In the genomic region with DNA sequence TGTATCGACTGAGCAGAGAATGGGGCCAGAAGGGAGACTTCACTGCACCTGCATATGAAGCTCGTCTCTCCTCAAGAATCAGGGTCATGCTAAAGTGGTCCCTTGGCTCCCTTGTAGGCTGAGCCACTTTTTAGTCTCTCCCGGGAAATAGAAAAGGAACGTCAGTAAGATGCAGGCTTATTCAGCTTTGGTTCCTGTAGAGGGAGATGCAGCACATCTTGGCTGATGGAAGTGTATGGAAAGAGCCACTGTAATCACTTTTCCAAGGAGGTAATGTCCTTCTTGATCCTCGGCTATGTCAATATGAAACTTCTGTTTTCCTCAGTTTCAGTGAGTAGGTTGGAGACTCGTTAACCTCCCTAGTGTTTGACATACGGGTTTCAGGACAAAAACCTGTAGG, we compare ENCODE assay signal across 31 cellular contexts.
DNase-seq lines count a peak whose midpoint lies in the region; ATAC-seq lines count a peak whose summit lies in the region.
"Had no signal": no experiment of that assay in that cellular context is flagged by ENCODE, and none has a peak within 500 bp of the region (broad histone marks: within the 10 kb centered on the region; RNA-seq: fewer than 3 reads in every experiment).

No MANE protein-coding gene starts in this region.

- H3K9me2 ChIP-seq in GM23248 (ENCODE audit: insufficient read depth): no peaks in the 10 kb centered on the region

- no peaks in the 10 kb centered on the region for H4K20me1 ChIP-seq in GM23248 (ENCODE audit: insufficient read depth)

- no peak overlapping the region for H2AFZ ChIP-seq in GM23248
- H2AFZ ChIP-seq: PC-9 had no signal

- H3K27me3 ChIP-seq in GM23248 (replicated peaks; ENCODE audit: insufficient read depth): no peaks in the 10 kb centered on the region
- H3K27me3 ChIP-seq: adrenal gland, left lung, MG63, tibial artery had no signal

- no peak overlapping the region for H3K4me3 ChIP-seq in GM23248
- H3K4me3 ChIP-seq: A549, adrenal gland, K562, left lung, MG63, PC-9, smooth muscle cell, tibial artery had no signal

- no peak overlapping the region for H3K9ac ChIP-seq in GM23248

- H3K4me1 ChIP-seq in GM23248 (ENCODE audit: insufficient read depth): no peaks in the 10 kb centered on the region
- H3K4me1 ChIP-seq: left lung had no signal

- H3K36me3 ChIP-seq in GM23248 (ENCODE audit: low read depth): no peaks in the 10 kb centered on the region
- H3K36me3 ChIP-seq: adrenal gland, left lung, MG63, tibial artery had no signal

- DNase-seq in NCI-H82 (lab: John Stamatoyannopoulos, UW) (peak; percentile 17), NCI-H82 treated with DMSO at 0.1 percent for 48 hours (lab: John Stamatoyannopoulos, UW; ENCODE audit: unreplicated experiment) (no peak), NCI-H69 (lab: John Stamatoyannopoulos, UW) (peak; percentile 15), iPS DF 19.7 (ENCODE audit: low read depth, low spot score) (peak; percentile 23), pons (ENCODE audit: low spot score) (peak; percentile 27), GM23248 (no peak)
- no peak for DNase-seq in stimulated activated naive CD4-positive, alpha-beta T cell (lab: John Stamatoyannopoulos, UW)
- DNase-seq: activated B cell treated with CpG ODN at 0.5 μM for 24 hours; activated CD4-positive, alpha-beta T cell treated with anti-CD3 and anti-CD28 coated beads, Interleukin-2, amount 50 U/mL, for 1 hour; activated naive CD4-positive, alpha-beta T cell treated with anti-CD3 and anti-CD28 coated beads for 36 hours; adrenal gland; CD8-positive, alpha-beta T cell; effector CD4-positive, alpha-beta T cell; GDM1; left lung; MG63; NCI-H1417; NCI-H2107; occipital lobe; PC-9; Right ventricle myocardium superior; stimulated activated CD4-positive, alpha-beta T cell treated with anti-CD3 and anti-CD28 coated beads, Interleukin-1b, Interleukin-23, amount 100 ng/mL, for 48 hours; stimulated activated CD8-positive, alpha-beta memory T cell treated with anti-CD3 and anti-CD28 coated beads, Interleukin-4, amount 100 ng/mL, for 48 hours; SW 1271; T1000; tibial artery had no signal

- H3F3A ChIP-seq in GM23248 (ENCODE audit: insufficient read depth): no peaks in the 10 kb centered on the region

- 13% methylated on average over 7 of the region's 7 CpGs for WGBS in GM23248 (ENCODE audit: low coverage in 1 of 2, low lambda C conversion rate in 2 of 2, missing lambda C conversion rate in 2 of 2), 2 experiments

- no peak overlapping the region for H3K4me2 ChIP-seq in GM23248 (ENCODE audit: unreplicated experiment)
- H3K4me2 ChIP-seq: A549, PC-9, smooth muscle cell had no signal

- H3K79me2 ChIP-seq in GM23248 (ENCODE audit: insufficient read depth): no peaks in the 10 kb centered on the region

- no peaks in the 10 kb centered on the region for H3K9me3 ChIP-seq in GM23248 (ENCODE audit: low read depth)
- H3K9me3 ChIP-seq: A549, adrenal gland, left lung, MG63, tibial artery had no signal

- H3K27ac ChIP-seq in GM23248: no peak overlapping the region
- H3K27ac ChIP-seq: A549, adrenal gland, left lung, PC-9, tibial artery had no signal

- in situ Hi-C loops in GM23248 (cut with MboI): no loop called here

- ATAC-seq in HG02870 (IDR thresholded peaks at IDR 0.05; ENCODE audit: unreplicated experiment): no peak
- ATAC-seq: CD8-positive, alpha-beta T cell; HCT116; K562; left lung had no signal

Comparison
In these comparisons a context has a peak if more than half of its experiments do, and no peak if none do; other contexts are left out.
1. DNase-seq: peak in NCI-H82 (single experiment), NCI-H69 (single experiment), iPS DF 19.7 (single experiment) and pons (single experiment); none in NCI-H82 treated with DMSO at 0.1 percent for 48 hours (single experiment), GM23248 (single experiment) and stimulated activated naive CD4-positive, alpha-beta T cell (0 of 6).